13 cellular contexts compared by ENCODE assay signal in genomic region chr6:154731296-154732218, GRCh38. TPM values are rescaled to one million over a fixed set of nuclear protein-coding genes. Genes with fewer than 3 reads are reported as not detected.
DNase-seq lines count a peak whose midpoint lies in the region; ATAC-seq and TF ChIP-seq lines count a peak whose summit lies in the region.
"Had no signal": no experiment of that assay in that cellular context is flagged by ENCODE, and none has a peak within 500 bp of the region (broad histone marks: within the 10 kb centered on the region; RNA-seq: fewer than 3 reads in every experiment).

No MANE protein-coding gene starts in this region.

- no peaks in the 10 kb centered on the region for H3K27me3 Mint-ChIP-seq in central memory CD8-positive, alpha-beta T cell
- no peaks in the 10 kb centered on the region for H3K27me3 Mint-ChIP-seq in progenitor cell of endocrine pancreas

- peak overlapping the region; percentile 61 for H3K27ac Mint-ChIP-seq in central memory CD8-positive, alpha-beta T cell (ENCODE audit: low read depth)
- peak overlapping the region; percentile 92 for H3K27ac Mint-ChIP-seq in progenitor cell of endocrine pancreas

- DNase-seq in SK-N-SH (peak; percentile 21), PC-9 (no peak), progenitor cell of endocrine pancreas (ENCODE audit: low spot score, unreplicated experiment) (no peak), germinal center (ENCODE audit: low spot score) (no peak), SIG-M5 (lab: John Stamatoyannopoulos, UW) (no peak)
- no peak for DNase-seq in central memory CD8-positive, alpha-beta T cell (ENCODE audit: low spot score in 2 of 2)
- DNase-seq: activated gamma-delta T cell; left colon; Right ventricle myocardium superior; small intestine; stimulated activated naive CD4-positive, alpha-beta T cell treated with Interleukin-2 at 50 U/mL for 16 hours had no signal

- H3F3A ChIP-seq in SK-N-SH (replicated peaks; ENCODE audit: insufficient read depth) (peaks cover 14% of the 10 kb centered on the region), PC-9 (ENCODE audit: insufficient read depth, low read depth) (peaks cover 14% of the 10 kb centered on the region)

- H3K27me3 ChIP-seq in SK-N-SH (ENCODE audit: insufficient read depth), result no peaks in the 10 kb centered on the region
- no peaks in the 10 kb centered on the region for H3K27me3 ChIP-seq in PC-9 (ENCODE audit: insufficient read depth, low read depth)

- peak overlapping the region; percentile 83 for H3K4me3 Mint-ChIP-seq in central memory CD8-positive, alpha-beta T cell
- H3K4me3 Mint-ChIP-seq in progenitor cell of endocrine pancreas (ENCODE audit: low read depth), result peak overlapping the region; percentile 60

- H2AFZ ChIP-seq in SK-N-SH (ENCODE audit: low read depth), result peak overlapping the region; percentile 75; the same call in 1 of the 2 replicates
- peak overlapping the region; percentile 90; the same call in 1 of the 2 replicates for H2AFZ ChIP-seq in PC-9

- no TSS peak for BruUV-seq in PC-9 (replicated peaks; lab: Mats Ljungman, UMichigan)

- 97% methylated on average over 24 of the region's 24 CpGs for WGBS in SK-N-SH (ENCODE audit: low lambda C conversion rate)

- CTCF ChIA-PET in SK-N-SH (lab: Yijun Ruan, JAX) (interaction anchor here (0.7 to 1.5 kb wide), 4 partner anchors 56 to 273 kb away, joined by 3 to 8 read pairs (median 5); no protein-coding TSS in a partner anchor), PC-9 (lab: Charles Lee) (interaction anchor here (0.6 kb wide), 2 partner anchors 130 to 165 kb away, joined by 3 to 4 read pairs; no protein-coding TSS in a partner anchor)

- ATAC-seq in SK-N-SH treated with all-trans-retinoic acid at 6 μM for 48 hours (no peak), HG03039 (IDR thresholded peaks at IDR 0.05; ENCODE audit: unreplicated experiment) (no peak)
- ATAC-seq in central memory CD8-positive, alpha-beta T cell (replicated peaks; ENCODE audit: extremely low read depth, poor library complexity, severe bottlenecking), result no peak
- ATAC-seq: left colon had no signal

- intact Hi-C loops in PC-9 (cut with micrococcal nuclease; ENCODE audit: unreplicated experiment), result loop anchor here (5.0 kb wide), 2 partner anchors 54 to 61 kb away; no protein-coding TSS in a partner anchor

- POLR2A ChIA-PET in SK-N-SH (lab: Yijun Ruan, JAX), result no interaction called here
- POLR2A ChIA-PET in PC-9 (lab: Charles Lee; ENCODE audit: unreplicated experiment), result no interaction called here

- peaks cover 11% of the 10 kb centered on the region for H3K36me3 Mint-ChIP-seq in central memory CD8-positive, alpha-beta T cell (ENCODE audit: insufficient read depth)
- peaks cover 4% of the 10 kb centered on the region for H3K36me3 Mint-ChIP-seq in progenitor cell of endocrine pancreas (ENCODE audit: insufficient read depth)

- TF ChIP-seq RAD21 in SK-N-SH (IDR thresholded peaks at IDR 0.05; ENCODE audit: low read length), result no peak

- H3K79me2 ChIP-seq in SK-N-SH (ENCODE audit: insufficient read depth) (peaks cover 25% of the 10 kb centered on the region), PC-9 (ENCODE audit: low read depth) (peaks cover 29% of the 10 kb centered on the region)

- H3K9me3 ChIP-seq in SK-N-SH, result no peaks in the 10 kb centered on the region
- H3K9me3 ChIP-seq in PC-9 (ENCODE audit: insufficient read depth, low read depth), result no peaks in the 10 kb centered on the region

- no peak for TF ChIP-seq EP300 in SK-N-SH (IDR thresholded peaks at IDR 0.05; ENCODE audit: borderline replicate concordance in 1 of 2, low read depth in 1 of 2, low read length in 1 of 2)

- H3K4me2 ChIP-seq in SK-N-SH, result no peak overlapping the region
- H3K4me2 ChIP-seq in PC-9, result peak overlapping the region; percentile 81

- H4K20me1 ChIP-seq in SK-N-SH (ENCODE audit: insufficient read depth) (peaks cover 24% of the 10 kb centered on the region), PC-9 (ENCODE audit: insufficient read depth) (peaks cover 24% of the 10 kb centered on the region)

- no peak overlapping the region for H3K4me3 ChIP-seq in SK-N-SH (ENCODE audit: low read depth in 2 of 2, low read length in 1 of 2)
- peak overlapping the region; percentile 89; the same call in 1 of the 2 replicates for H3K4me3 ChIP-seq in PC-9

- TF ChIP-seq CTCF in SK-N-SH (IDR thresholded peaks at IDR 0.05) (no peak), PC-9 (conservative IDR thresholded peaks at IDR 0.05) (no peak), progenitor cell of endocrine pancreas (IDR thresholded peaks at IDR 0.05; ENCODE audit: unreplicated experiment) (no peak)

- peaks cover 13% of the 10 kb centered on the region for H3K4me1 Mint-ChIP-seq in central memory CD8-positive, alpha-beta T cell
- H3K4me1 Mint-ChIP-seq in progenitor cell of endocrine pancreas (ENCODE audit: low read depth), result peaks cover 19% of the 10 kb centered on the region

- no peaks in the 10 kb centered on the region for H3K9me2 ChIP-seq in SK-N-SH
- H3K9me2 ChIP-seq in PC-9 (ENCODE audit: insufficient read depth), result no peaks in the 10 kb centered on the region

- H3K9ac ChIP-seq in SK-N-SH, result peak overlapping the region; percentile 99; the same call in 1 of the 2 replicates

- no peaks in the 10 kb centered on the region for H3K9me3 Mint-ChIP-seq in central memory CD8-positive, alpha-beta T cell
- no peaks in the 10 kb centered on the region for H3K9me3 Mint-ChIP-seq in progenitor cell of endocrine pancreas (ENCODE audit: low read depth)

- H3K4me1 ChIP-seq in SK-N-SH (ENCODE audit: control insufficient read depth in 1 of 2, insufficient read depth in 2 of 2, low read depth in 1 of 2, low read length in 1 of 2) (peaks cover 0 to 15% of the 10 kb centered on the region in 2 experiments; a peak in 3 of 4 replicates), PC-9 (replicated peaks; ENCODE audit: insufficient read depth) (peaks cover 23% of the 10 kb centered on the region)

- no peaks in the 10 kb centered on the region for H3K36me3 ChIP-seq in SK-N-SH (replicated peaks in 1 of 2; ENCODE audit: control insufficient read depth in 1 of 2, insufficient read depth in 2 of 2, low read length in 1 of 2)
- no peaks in the 10 kb centered on the region for H3K36me3 ChIP-seq in PC-9 (ENCODE audit: low read depth)

- H3K27ac ChIP-seq in SK-N-SH (ENCODE audit: low read depth in 2 of 2, low read length in 1 of 2), result peak overlapping the region; percentile 95 to 96; a peak in 3 of 4 replicates
- H3K27ac ChIP-seq in PC-9, result no peak overlapping the region

TF ChIP-seq in SK-N-SH, 30 proteins besides CTCF, POLR2A, EP300 and RAD21 (continues in another document):
- no peak for TF ChIP-seq ELF1 (IDR thresholded peaks at IDR 0.05)
- no peak for TF ChIP-seq FOSL2 (IDR thresholded peaks at IDR 0.05; ENCODE audit: borderline replicate concordance, low read depth)
- TF ChIP-seq FOXJ3 (CRISPR knock-in tag; IDR thresholded peaks at IDR 0.05), result no peak
- no peak for TF ChIP-seq NRF1 (IDR thresholded peaks at IDR 0.05; ENCODE audit: low read depth, low read length)
- TF ChIP-seq RXRA (IDR thresholded peaks at IDR 0.05; ENCODE audit: borderline replicate concordance, low read depth), result no peak
- no peak for TF ChIP-seq GABPA (IDR thresholded peaks at IDR 0.05; ENCODE audit: low read depth)
- TF ChIP-seq PBX3 (IDR thresholded peaks at IDR 0.05), result no peak
- TF ChIP-seq TEAD4 (IDR thresholded peaks at IDR 0.05; ENCODE audit: borderline replicate concordance, insufficient read depth), result no peak
- no peak for TF ChIP-seq RCOR1 (IDR thresholded peaks at IDR 0.05; ENCODE audit: low read length)
- no peak for TF ChIP-seq YY1 (IDR thresholded peaks at IDR 0.05; ENCODE audit: low read depth)
- no peak for TF ChIP-seq POLR2AphosphoS5 (IDR thresholded peaks at IDR 0.05; ENCODE audit: low read depth, low read length)
- TF ChIP-seq NFIC (IDR thresholded peaks at IDR 0.05; ENCODE audit: borderline replicate concordance), result no peak

TF ChIP-seq in SK-N-SH treated with all-trans-retinoic acid at 6 μM for 48 hours, 23 proteins besides CTCF, POLR2A, EP300 and RAD21:
- TF ChIP-seq ESRRG (CRISPR knock-in tag; IDR thresholded peaks at IDR 0.05) (no peak), SNAI2 (CRISPR knock-in tag; IDR thresholded peaks at IDR 0.05) (no peak), CREB5 (CRISPR knock-in tag; IDR thresholded peaks at IDR 0.05; ENCODE audit: low read depth) (no peak), ARNTL (CRISPR knock-in tag; IDR thresholded peaks at IDR 0.05; ENCODE audit: borderline replicate concordance, low read depth) (no peak), ZNF70 (CRISPR knock-in tag; IDR thresholded peaks at IDR 0.05) (no peak)

RNA-seq across cellular contexts. Expression of gene SCAF8, which starts 1.7 kb away (rescaled TPM):
- 11.0 and 12.4 TPM in 2 replicates for polyA plus RNA-seq in SK-N-SH (2012; rRNA removed)
- polyA plus RNA-seq in SK-N-SH (2012; cell fraction: cytosol; rRNA removed), result 11.9 and 13.2 TPM in 2 replicates
- 12.2 and 20.8 TPM in 2 replicates for polyA plus RNA-seq in SK-N-SH (2012; cell fraction: nucleus; rRNA removed)
- total RNA-seq in PC-9 (2021) (21.6 and 22.7 TPM in 2 replicates), progenitor cell of endocrine pancreas (69.5 and 70.2 TPM in 2 replicates)
